In the genomic region with DNA sequence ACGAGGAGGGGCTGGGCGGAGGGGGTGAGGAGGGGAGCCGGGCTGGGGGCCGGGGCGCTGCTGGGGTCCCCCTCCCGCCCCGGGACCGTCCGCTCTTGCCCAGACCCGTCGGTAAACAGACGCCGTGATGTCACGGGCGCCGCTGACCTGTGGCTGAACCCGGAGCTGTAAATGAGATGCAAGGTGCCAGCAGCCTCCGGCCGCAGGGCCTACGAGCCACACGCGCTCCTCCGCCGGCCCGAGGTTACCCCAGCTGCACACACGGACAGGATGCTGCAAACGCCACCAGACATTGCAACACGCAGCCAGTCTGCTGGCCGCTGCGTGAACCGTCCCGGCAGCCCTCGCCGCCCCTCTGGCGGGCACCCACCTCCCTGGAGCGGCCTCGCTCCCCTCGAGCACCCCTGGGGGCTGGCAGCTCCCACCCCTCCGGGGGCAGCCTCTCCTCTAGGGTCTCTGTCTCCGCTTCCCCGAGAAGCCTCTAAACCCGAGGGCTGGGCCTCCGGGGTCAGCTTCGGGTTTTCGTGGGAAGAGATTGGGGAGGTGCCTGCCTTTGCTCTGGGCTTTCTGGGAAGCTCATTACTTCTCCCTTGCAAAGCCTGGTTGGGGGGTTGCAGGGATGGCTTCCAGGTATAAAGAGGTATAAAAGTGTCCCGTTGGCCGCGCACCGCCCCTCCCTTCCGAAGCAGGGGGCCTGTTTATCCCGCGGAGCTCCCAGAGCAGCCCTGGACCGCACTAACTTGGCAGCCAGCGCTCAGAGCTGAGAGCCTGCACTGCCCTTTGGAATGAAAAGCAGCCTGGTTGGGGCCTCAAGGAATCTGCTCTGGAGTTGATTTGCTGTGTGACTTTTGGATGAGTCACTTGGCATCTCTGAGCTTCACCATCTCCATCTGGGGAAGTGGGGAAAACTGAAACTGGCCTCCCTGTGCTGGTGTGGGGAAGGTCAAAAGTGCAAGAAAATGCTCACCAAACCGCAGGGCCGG, we compare ENCODE assay signal across 9 cellular contexts. TPM values are rescaled to one million over a fixed set of nuclear protein-coding genes. Genes with fewer than 3 reads are reported as not detected.
DNase-seq lines count a peak whose midpoint lies in the region; ATAC-seq, FAIRE-seq and TF ChIP-seq lines count a peak whose summit lies in the region.
"Had no signal": no experiment of that assay in that cellular context is flagged by ENCODE, and none has a peak within 500 bp of the region (broad histone marks: within the 10 kb centered on the region; RNA-seq: fewer than 3 reads in every experiment).

No MANE protein-coding gene starts in this region.

- ATAC-seq in GM21576 (IDR thresholded peaks at IDR 0.05; ENCODE audit: unreplicated experiment), result no peak

- no peaks in the 10 kb centered on the region for H3K27me3 Mint-ChIP-seq in activated naive CD4-positive, alpha-beta T cell treated with anti-CD3 and anti-CD28 coated beads for 36 hours (ENCODE audit: low read depth)
- peaks cover 16% of the 10 kb centered on the region for H3K27me3 Mint-ChIP-seq in activated CD4-positive, alpha-beta T cell treated with anti-CD3 and anti-CD28 coated beads, Interleukin-2, amount 10 ng/mL, durations not matched to agents 7 days and 5 days

- no peak for FAIRE-seq in small intestine (lab: Jason Lieb, UNC)

- H3K27ac ChIP-seq in small intestine (ENCODE audit: low read depth in 1 of 2, low read length in 1 of 2), result peak overlapping the region; percentile 53 to 92

- H3K4me1 ChIP-seq in small intestine (ENCODE audit: control insufficient read depth in 2 of 2, insufficient read depth in 1 of 2, low read depth in 1 of 2, low read length in 1 of 2), result peaks cover 18 to 40% of the 10 kb centered on the region in 2 donors

- POLR2A ChIA-PET in activated CD4-positive, alpha-beta T cell treated with anti-CD3 and anti-CD28 coated beads, Interleukin-2, amount 10 ng/mL, durations not matched to agents 7 days and 5 days (lab: Charles Lee), result no interaction called here

- peak overlapping the region; percentile 41 for H3K4me3 Mint-ChIP-seq in activated naive CD4-positive, alpha-beta T cell treated with anti-CD3 and anti-CD28 coated beads for 36 hours
- H3K4me3 Mint-ChIP-seq in activated CD4-positive, alpha-beta T cell treated with anti-CD3 and anti-CD28 coated beads, Interleukin-2, amount 10 ng/mL, durations not matched to agents 7 days and 5 days, result no peak overlapping the region

- DNase-seq in activated naive CD4-positive, alpha-beta T cell treated with anti-CD3 and anti-CD28 coated beads for 36 hours, result no peak
- DNase-seq in activated naive CD4-positive, alpha-beta T cell treated with anti-CD3 and anti-CD28 coated beads, Interleukin-2, amount 50 U/mL, for 16 hours, result no peak
- DNase-seq in NCI-H69 (lab: John Stamatoyannopoulos, UW), result peak; percentile 85
- peak; percentile 99 for DNase-seq in choroid plexus epithelial cell (ENCODE audit: low read depth)
- DNase-seq in kidney epithelial cell (ENCODE audit: low read depth), result peak; percentile 85
- peak; percentile 70 for DNase-seq in small intestine
- no peak for DNase-seq in activated CD4-positive, alpha-beta T cell treated with anti-CD3 and anti-CD28 coated beads, Interleukin-2, amount 10 ng/mL, durations not matched to agents 7 days and 5 days

- TF ChIP-seq CTCF in choroid plexus epithelial cell (conservative IDR thresholded peaks at IDR 0.05; ENCODE audit: low read depth, low read length), result no peak
- TF ChIP-seq CTCF in kidney epithelial cell (IDR thresholded peaks at IDR 0.05; ENCODE audit: insufficient read depth, low read length, poor library complexity, severe bottlenecking), result no peak

- H3K4me3 ChIP-seq in choroid plexus epithelial cell (ENCODE audit: low read depth, low read length) (peak overlapping the region; percentile 42), kidney epithelial cell (ENCODE audit: low read depth, low read length) (peak overlapping the region; percentile 29), small intestine (ENCODE audit: low read depth in 1 of 2, low read length in 2 of 2) (peak overlapping the region in 1 of 2 donors; percentile 31)

- CTCF ChIA-PET in activated naive CD4-positive, alpha-beta T cell treated with anti-CD3 and anti-CD28 coated beads for 36 hours (lab: Charles Lee), result interaction anchor here (1.2 to 1.4 kb wide), 2 partner anchors 21 to 23 kb away, joined by 3 to 5 read pairs; no protein-coding TSS in a partner anchor
- CTCF ChIA-PET in activated CD4-positive, alpha-beta T cell treated with anti-CD3 and anti-CD28 coated beads, Interleukin-2, amount 10 ng/mL, durations not matched to agents 7 days and 5 days (lab: Charles Lee), result interaction anchor here (1.1 to 1.5 kb wide), 2 partner anchors 14 to 472 kb away, joined by 3 to 5 read pairs; no protein-coding TSS in a partner anchor

- intact Hi-C loops in activated naive CD4-positive, alpha-beta T cell treated with anti-CD3 and anti-CD28 coated beads for 36 hours (cut with micrococcal nuclease), result no loop called here

- H3K27me3 ChIP-seq in kidney epithelial cell (ENCODE audit: control insufficient read depth, insufficient read depth, low read length) (no peaks in the 10 kb centered on the region), small intestine (ENCODE audit: control insufficient read depth in 2 of 2, insufficient read depth in 2 of 2, low read length in 2 of 2) (no peaks in the 10 kb centered on the region)

- 8 to 20% (median 11%) methylated on average over 38 to 56 of the region's 56 CpGs for WGBS in small intestine, 3 donors

- H3K9me3 ChIP-seq in small intestine (ENCODE audit: control insufficient read depth, low read depth), result no peaks in the 10 kb centered on the region

- no peaks in the 10 kb centered on the region for H3K36me3 ChIP-seq in kidney epithelial cell (ENCODE audit: control insufficient read depth, insufficient read depth, low read length)
- no peaks in the 10 kb centered on the region for H3K36me3 ChIP-seq in small intestine (ENCODE audit: control insufficient read depth in 2 of 2, insufficient read depth in 2 of 2, low read length in 2 of 2)

- H3K36me3 Mint-ChIP-seq in activated naive CD4-positive, alpha-beta T cell treated with anti-CD3 and anti-CD28 coated beads for 36 hours (ENCODE audit: low read depth), result peaks cover 2% of the 10 kb centered on the region
- no peaks in the 10 kb centered on the region for H3K36me3 Mint-ChIP-seq in activated CD4-positive, alpha-beta T cell treated with anti-CD3 and anti-CD28 coated beads, Interleukin-2, amount 10 ng/mL, durations not matched to agents 7 days and 5 days (ENCODE audit: low read depth)

- H3K27ac Mint-ChIP-seq in activated naive CD4-positive, alpha-beta T cell treated with anti-CD3 and anti-CD28 coated beads for 36 hours, result no peak overlapping the region
- no peak overlapping the region for H3K27ac Mint-ChIP-seq in activated CD4-positive, alpha-beta T cell treated with anti-CD3 and anti-CD28 coated beads, Interleukin-2, amount 10 ng/mL, durations not matched to agents 7 days and 5 days

- H3K4me1 Mint-ChIP-seq in activated naive CD4-positive, alpha-beta T cell treated with anti-CD3 and anti-CD28 coated beads for 36 hours (ENCODE audit: low read depth), result peaks cover 37% of the 10 kb centered on the region
- H3K4me1 Mint-ChIP-seq in activated CD4-positive, alpha-beta T cell treated with anti-CD3 and anti-CD28 coated beads, Interleukin-2, amount 10 ng/mL, durations not matched to agents 7 days and 5 days, result peaks cover 24% of the 10 kb centered on the region

- no peaks in the 10 kb centered on the region for H3K9me3 Mint-ChIP-seq in activated naive CD4-positive, alpha-beta T cell treated with anti-CD3 and anti-CD28 coated beads for 36 hours
- H3K9me3 Mint-ChIP-seq in activated CD4-positive, alpha-beta T cell treated with anti-CD3 and anti-CD28 coated beads, Interleukin-2, amount 10 ng/mL, durations not matched to agents 7 days and 5 days, result no peaks in the 10 kb centered on the region

RNA-seq across cellular contexts. Expression of a gene that starts 21.9 kb away (rescaled TPM):
- 10 to 100 TPM; 45.5 to 45.7 TPM for total RNA-seq in activated naive CD4-positive, alpha-beta T cell treated with anti-CD3 and anti-CD28 coated beads for 36 hours
- total RNA-seq in kidney epithelial cell, result 37.4 and 41.2 TPM in 2 replicates
- 10 to 100 TPM; 56.0 to 87.0 (median 71.1) TPM for polyA plus RNA-seq in small intestine
- total RNA-seq in activated CD4-positive, alpha-beta T cell treated with anti-CD3 and anti-CD28 coated beads, Interleukin-2, amount 10 ng/mL, durations not matched to agents 7 days and 5 days, result 10 to 100 TPM; 30.3 to 31.2 TPM

RNA-seq across cellular contexts. Expression of a gene that starts 47.8 kb away (rescaled TPM):
- not detected for total RNA-seq in activated naive CD4-positive, alpha-beta T cell treated with anti-CD3 and anti-CD28 coated beads for 36 hours
- total RNA-seq in kidney epithelial cell, result not detected in 2 replicates
- polyA plus RNA-seq in small intestine, result not detected
- not detected for total RNA-seq in activated CD4-positive, alpha-beta T cell treated with anti-CD3 and anti-CD28 coated beads, Interleukin-2, amount 10 ng/mL, durations not matched to agents 7 days and 5 days
- total RNA-seq: mononuclear cell had no signal

Comparison
In these comparisons a context has a peak if more than half of its experiments do, and no peak if none do; other contexts are left out.
1. DNase-seq: peak in NCI-H69 (single experiment), choroid plexus epithelial cell (single experiment), kidney epithelial cell (single experiment) and small intestine (single experiment); none in activated naive CD4-positive, alpha-beta T cell treated with anti-CD3 and anti-CD28 coated beads for 36 hours (single experiment), activated naive CD4-positive, alpha-beta T cell treated with anti-CD3 and anti-CD28 coated beads, Interleukin-2, amount 50 U/mL, for 16 hours (single experiment) and activated CD4-positive, alpha-beta T cell treated with anti-CD3 and anti-CD28 coated beads, Interleukin-2, amount 10 ng/mL, durations not matched to agents 7 days and 5 days (single experiment).